In the genomic region with DNA sequence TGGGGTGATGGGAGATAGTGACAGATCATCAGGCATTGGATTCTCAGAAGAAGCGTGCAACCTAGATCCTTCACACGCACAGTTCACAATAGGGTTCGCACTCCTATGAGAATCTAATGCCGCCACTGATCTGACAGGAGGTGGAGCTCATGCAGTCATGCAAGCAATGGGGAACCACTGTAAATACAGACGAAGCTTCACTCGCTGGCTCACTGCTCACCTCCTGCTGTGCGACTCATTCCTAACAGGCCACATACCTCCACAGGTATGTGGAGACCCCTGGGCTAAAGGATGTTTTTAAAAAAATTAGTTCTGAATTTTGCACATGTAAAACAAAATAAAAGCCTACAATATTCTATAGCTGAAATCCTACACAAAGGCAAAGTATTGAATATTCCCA, we compare ENCODE assay signal across 2 cellular contexts.
A peak's percentile ranks its signal among the peaks of the same experiment; 100 is the strongest.
TF ChIP-seq lines count a peak whose summit lies in the region.

No MANE protein-coding gene starts in this region.

TF ChIP-seq in Ishikawa, 13 proteins besides CTCF, POLR2A, EP300 and RAD21 (continued from another document):
- TF ChIP-seq, protein P1, sequence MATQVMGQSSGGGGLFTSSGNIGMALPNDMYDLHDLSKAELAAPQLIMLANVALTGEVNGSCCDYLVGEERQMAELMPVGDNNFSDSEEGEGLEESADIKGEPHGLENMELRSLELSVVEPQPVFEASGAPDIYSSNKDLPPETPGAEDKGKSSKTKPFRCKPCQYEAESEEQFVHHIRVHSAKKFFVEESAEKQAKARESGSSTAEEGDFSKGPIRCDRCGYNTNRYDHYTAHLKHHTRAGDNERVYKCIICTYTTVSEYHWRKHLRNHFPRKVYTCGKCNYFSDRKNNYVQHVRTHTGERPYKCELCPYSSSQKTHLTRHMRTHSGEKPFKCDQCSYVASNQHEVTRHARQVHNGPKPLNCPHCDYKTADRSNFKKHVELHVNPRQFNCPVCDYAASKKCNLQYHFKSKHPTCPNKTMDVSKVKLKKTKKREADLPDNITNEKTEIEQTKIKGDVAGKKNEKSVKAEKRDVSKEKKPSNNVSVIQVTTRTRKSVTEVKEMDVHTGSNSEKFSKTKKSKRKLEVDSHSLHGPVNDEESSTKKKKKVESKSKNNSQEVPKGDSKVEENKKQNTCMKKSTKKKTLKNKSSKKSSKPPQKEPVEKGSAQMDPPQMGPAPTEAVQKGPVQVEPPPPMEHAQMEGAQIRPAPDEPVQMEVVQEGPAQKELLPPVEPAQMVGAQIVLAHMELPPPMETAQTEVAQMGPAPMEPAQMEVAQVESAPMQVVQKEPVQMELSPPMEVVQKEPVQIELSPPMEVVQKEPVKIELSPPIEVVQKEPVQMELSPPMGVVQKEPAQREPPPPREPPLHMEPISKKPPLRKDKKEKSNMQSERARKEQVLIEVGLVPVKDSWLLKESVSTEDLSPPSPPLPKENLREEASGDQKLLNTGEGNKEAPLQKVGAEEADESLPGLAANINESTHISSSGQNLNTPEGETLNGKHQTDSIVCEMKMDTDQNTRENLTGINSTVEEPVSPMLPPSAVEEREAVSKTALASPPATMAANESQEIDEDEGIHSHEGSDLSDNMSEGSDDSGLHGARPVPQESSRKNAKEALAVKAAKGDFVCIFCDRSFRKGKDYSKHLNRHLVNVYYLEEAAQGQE (IDR thresholded peaks at IDR 0.05; ENCODE audit: low read depth), result no peak
- TF ChIP-seq YY1 (IDR thresholded peaks at IDR 0.05; ENCODE audit: low read depth) (no peak), CEBPB (IDR thresholded peaks at IDR 0.05) (no peak), NFIC (IDR thresholded peaks at IDR 0.05) (peak; percentile 72), TAF1 (IDR thresholded peaks at IDR 0.05; ENCODE audit: low read depth) (no peak)
- TF ChIP-seq, protein P2, sequence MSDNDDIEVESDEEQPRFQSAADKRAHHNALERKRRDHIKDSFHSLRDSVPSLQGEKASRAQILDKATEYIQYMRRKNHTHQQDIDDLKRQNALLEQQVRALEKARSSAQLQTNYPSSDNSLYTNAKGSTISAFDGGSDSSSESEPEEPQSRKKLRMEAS (IDR thresholded peaks at IDR 0.05), result peak; percentile 69

TF ChIP-seq in K562, 482 proteins besides CTCF, POLR2A, EP300 and RAD21 (continued from another document):
- TF ChIP-seq, protein P3, sequence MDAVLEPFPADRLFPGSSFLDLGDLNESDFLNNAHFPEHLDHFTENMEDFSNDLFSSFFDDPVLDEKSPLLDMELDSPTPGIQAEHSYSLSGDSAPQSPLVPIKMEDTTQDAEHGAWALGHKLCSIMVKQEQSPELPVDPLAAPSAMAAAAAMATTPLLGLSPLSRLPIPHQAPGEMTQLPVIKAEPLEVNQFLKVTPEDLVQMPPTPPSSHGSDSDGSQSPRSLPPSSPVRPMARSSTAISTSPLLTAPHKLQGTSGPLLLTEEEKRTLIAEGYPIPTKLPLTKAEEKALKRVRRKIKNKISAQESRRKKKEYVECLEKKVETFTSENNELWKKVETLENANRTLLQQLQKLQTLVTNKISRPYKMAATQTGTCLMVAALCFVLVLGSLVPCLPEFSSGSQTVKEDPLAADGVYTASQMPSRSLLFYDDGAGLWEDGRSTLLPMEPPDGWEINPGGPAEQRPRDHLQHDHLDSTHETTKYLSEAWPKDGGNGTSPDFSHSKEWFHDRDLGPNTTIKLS (IDR thresholded peaks at IDR 0.05; ENCODE audit: borderline replicate concordance, low read depth), result no peak
- TF ChIP-seq SAFB (IDR thresholded peaks at IDR 0.05; ENCODE audit: borderline replicate concordance, low read depth, low read length), result no peak
- no peak for TF ChIP-seq NCOA1 (IDR thresholded peaks at IDR 0.05; ENCODE audit: low read depth)
- TF ChIP-seq NUFIP1 (IDR thresholded peaks at IDR 0.05; ENCODE audit: partially characterized antibody), result no peak
- TF ChIP-seq, protein P4, sequence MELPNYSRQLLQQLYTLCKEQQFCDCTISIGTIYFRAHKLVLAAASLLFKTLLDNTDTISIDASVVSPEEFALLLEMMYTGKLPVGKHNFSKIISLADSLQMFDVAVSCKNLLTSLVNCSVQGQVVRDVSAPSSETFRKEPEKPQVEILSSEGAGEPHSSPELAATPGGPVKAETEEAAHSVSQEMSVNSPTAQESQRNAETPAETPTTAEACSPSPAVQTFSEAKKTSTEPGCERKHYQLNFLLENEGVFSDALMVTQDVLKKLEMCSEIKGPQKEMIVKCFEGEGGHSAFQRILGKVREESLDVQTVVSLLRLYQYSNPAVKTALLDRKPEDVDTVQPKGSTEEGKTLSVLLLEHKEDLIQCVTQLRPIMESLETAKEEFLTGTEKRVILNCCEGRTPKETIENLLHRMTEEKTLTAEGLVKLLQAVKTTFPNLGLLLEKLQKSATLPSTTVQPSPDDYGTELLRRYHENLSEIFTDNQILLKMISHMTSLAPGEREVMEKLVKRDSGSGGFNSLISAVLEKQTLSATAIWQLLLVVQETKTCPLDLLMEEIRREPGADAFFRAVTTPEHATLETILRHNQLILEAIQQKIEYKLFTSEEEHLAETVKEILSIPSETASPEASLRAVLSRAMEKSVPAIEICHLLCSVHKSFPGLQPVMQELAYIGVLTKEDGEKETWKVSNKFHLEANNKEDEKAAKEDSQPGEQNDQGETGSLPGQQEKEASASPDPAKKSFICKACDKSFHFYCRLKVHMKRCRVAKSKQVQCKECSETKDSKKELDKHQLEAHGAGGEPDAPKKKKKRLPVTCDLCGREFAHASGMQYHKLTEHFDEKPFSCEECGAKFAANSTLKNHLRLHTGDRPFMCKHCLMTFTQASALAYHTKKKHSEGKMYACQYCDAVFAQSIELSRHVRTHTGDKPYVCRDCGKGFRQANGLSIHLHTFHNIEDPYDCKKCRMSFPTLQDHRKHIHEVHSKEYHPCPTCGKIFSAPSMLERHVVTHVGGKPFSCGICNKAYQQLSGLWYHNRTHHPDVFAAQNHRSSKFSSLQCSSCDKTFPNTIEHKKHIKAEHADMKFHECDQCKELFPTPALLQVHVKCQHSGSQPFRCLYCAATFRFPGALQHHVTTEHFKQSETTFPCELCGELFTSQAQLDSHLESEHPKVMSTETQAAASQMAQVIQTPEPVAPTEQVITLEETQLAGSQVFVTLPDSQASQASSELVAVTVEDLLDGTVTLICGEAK (IDR thresholded peaks at IDR 0.05), result no peak
- TF ChIP-seq, protein P4 (CRISPR knock-in tag; IDR thresholded peaks at IDR 0.05), result no peak
- TF ChIP-seq POLR2H (tag; IDR thresholded peaks at IDR 0.05; ENCODE audit: low read depth), result no peak
- TF ChIP-seq VEZF1 (CRISPR knock-in tag; IDR thresholded peaks at IDR 0.05), result no peak
TF ChIP-seq in K562: peak in this region for 0.
